In the genomic region with DNA sequence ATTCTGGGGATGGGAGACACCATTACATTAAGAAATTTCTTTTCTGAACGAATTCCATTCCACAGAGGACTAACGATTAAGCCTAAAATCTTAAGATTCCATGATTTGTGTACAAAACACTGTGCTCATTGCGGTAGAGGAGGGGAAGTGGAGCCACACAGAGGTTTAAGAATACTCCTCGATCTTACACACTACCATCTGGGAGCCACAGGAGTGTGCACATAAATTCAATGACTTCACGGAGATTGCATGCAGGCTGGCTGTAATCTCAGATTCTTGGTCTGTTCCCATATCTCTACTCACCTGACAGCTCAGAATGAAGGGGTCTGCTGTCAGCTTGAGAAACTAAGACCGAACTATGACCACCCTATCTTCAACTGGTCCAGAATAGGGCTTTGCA, we compare ENCODE assay signal across 8 cellular contexts. TPM values are rescaled to one million over a fixed set of nuclear protein-coding genes. Genes with fewer than 3 reads are reported as not detected.
DNase-seq lines count a peak whose midpoint lies in the region; ATAC-seq and TF ChIP-seq lines count a peak whose summit lies in the region.

No MANE protein-coding gene starts in this region.

- no peak for DNase-seq in LNCaP clone FGC (ENCODE audit: low read depth)
- DNase-seq in coronary artery (ENCODE audit: low spot score) = no peak
- no peak for DNase-seq in natural killer cell
- no peak for DNase-seq in epidermal melanocyte (ENCODE audit: insufficient read length, low spot score)
- no peak for DNase-seq in T-helper 9 cell
- no peak for DNase-seq in NCI-H2107 (lab: John Stamatoyannopoulos, UW)

- no peak for TF ChIP-seq CTCF in LNCaP clone FGC (IDR thresholded peaks at IDR 0.05; ENCODE audit: control insufficient read depth, extremely low read depth, insufficient read depth)
- no peak for TF ChIP-seq CTCF in coronary artery (IDR thresholded peaks at IDR 0.05)
- no peak for TF ChIP-seq CTCF in natural killer cell (IDR thresholded peaks at IDR 0.05)

- H3K36me3 Mint-ChIP-seq in natural killer cell = no peaks in the 10 kb centered on the region

- peaks cover 0 to 2% of the 10 kb centered on the region in 2 donors for H3K9me3 Mint-ChIP-seq in natural killer cell

- H3K27ac ChIP-seq in BLaER1 (peak overlapping the region; percentile 90), coronary artery (peak overlapping the region; percentile 92 to 97)

- ATAC-seq in natural killer cell (no peak), HG03045 (IDR thresholded peaks at IDR 0.05; ENCODE audit: unreplicated experiment) (no peak)

- H3K4me3 Mint-ChIP-seq in natural killer cell = peak overlapping the region; percentile 96

- no peaks in the 10 kb centered on the region for H3K27me3 Mint-ChIP-seq in natural killer cell (ENCODE audit: low read depth in 2 of 2)

- no peaks in the 10 kb centered on the region for H3K27me3 ChIP-seq in BLaER1

- peaks cover 19 to 28% of the 10 kb centered on the region in 2 donors for H3K4me1 Mint-ChIP-seq in natural killer cell

- peak overlapping the region; percentile 78 for H3K4me2 ChIP-seq in BLaER1

- H3K36me3 ChIP-seq in BLaER1 = peaks cover 43% of the 10 kb centered on the region

- intact Hi-C loops in natural killer cell (cut with micrococcal nuclease) = loop anchor here (1.0 to 5.0 kb wide), 5 partner anchors 21 to 899 kb away; a partner anchor contains a TSS

- no peaks in the 10 kb centered on the region for H3K9me3 ChIP-seq in BLaER1

- peaks cover 26% of the 10 kb centered on the region for H3K4me1 ChIP-seq in BLaER1

- H4K20me1 ChIP-seq in BLaER1 = peaks cover 49% of the 10 kb centered on the region

- peak overlapping the region; percentile 86 for H3K4me3 ChIP-seq in BLaER1
- peak overlapping the region; percentile 89 for H3K4me3 ChIP-seq in LNCaP clone FGC (ENCODE audit: low read depth, low read length)
- H3K4me3 ChIP-seq in coronary artery = peak overlapping the region; percentile 94

- H3K9ac ChIP-seq in BLaER1 = peak overlapping the region; percentile 88

- peak overlapping the region; percentile 97 for H3K27ac Mint-ChIP-seq in natural killer cell

RNA-seq across cellular contexts. Expression of a gene that starts 0.8 kb away (rescaled TPM):
- 100 to 1,000 TPM; 101 to 128 (median 107) TPM for total RNA-seq in natural killer cell

RNA-seq across cellular contexts. Expression of a gene that starts 54.5 kb away (rescaled TPM):
- total RNA-seq in natural killer cell = 10 to 100 TPM; 11.1 to 15.1 (median 11.6) TPM

RNA-seq across cellular contexts. Expression of a gene that starts 55.2 kb away (rescaled TPM):
- total RNA-seq in natural killer cell = not detected
